In genomic region chr6:27383481-27383880, GRCh38 we compare ENCODE assay signal across 8 cellular contexts.
"Had no signal": no experiment of that assay in that cellular context is flagged by ENCODE, and none has a peak within 500 bp of the region (broad histone marks: within the 10 kb centered on the region; RNA-seq: fewer than 3 reads in every experiment).

No MANE protein-coding gene starts in this region.

- DNase-seq: GDM1, GF-D8 had no signal

- ATAC-seq: GM12878 had no signal

- H3K4me3 ChIP-seq: GM12878 had no signal

- FAIRE-seq: G401.6, GM12878, GM12891, GM12892, GM18507, GM19239 had no signal
